In genomic region chr11:61694971-61695706, GRCh38 we compare ENCODE assay signal across 8 cellular contexts. TPM values are rescaled to one million over a fixed set of nuclear protein-coding genes. Genes with fewer than 3 reads are reported as not detected.
A peak's percentile ranks its signal among the peaks of the same experiment; 100 is the strongest.
DNase-seq lines count a peak whose midpoint lies in the region; ATAC-seq and TF ChIP-seq lines count a peak whose summit lies in the region.

No MANE protein-coding gene starts in this region.

- H3K27ac Mint-ChIP-seq in T-helper 17 cell (peak overlapping the region; percentile 97), glutamatergic neuron (ENCODE audit: unreplicated experiment) (no peak overlapping the region)

- H3K79me2 ChIP-seq in GM23248 (ENCODE audit: insufficient read depth) = no peaks in the 10 kb centered on the region

- peaks cover 4% of the 10 kb centered on the region for H3K9me3 Mint-ChIP-seq in glutamatergic neuron (ENCODE audit: unreplicated experiment)

- H3K9ac ChIP-seq in GM23248 = peak overlapping the region; percentile 72

- H3K9me2 ChIP-seq in GM23248 (ENCODE audit: insufficient read depth) = no peaks in the 10 kb centered on the region

- H3K27me3 Mint-ChIP-seq in T-helper 17 cell (no peaks in the 10 kb centered on the region), glutamatergic neuron (ENCODE audit: unreplicated experiment) (no peaks in the 10 kb centered on the region)

- no peaks in the 10 kb centered on the region for H4K20me1 ChIP-seq in GM23248 (ENCODE audit: insufficient read depth)

- peaks cover 14% of the 10 kb centered on the region for H3K4me1 ChIP-seq in GM23248 (ENCODE audit: insufficient read depth)

- H3K4me1 Mint-ChIP-seq in T-helper 17 cell (peaks cover 18% of the 10 kb centered on the region), glutamatergic neuron (ENCODE audit: low read depth, unreplicated experiment) (peaks cover 26% of the 10 kb centered on the region)

- H3K27me3 ChIP-seq in GM23248 (replicated peaks; ENCODE audit: insufficient read depth) = no peaks in the 10 kb centered on the region

- H3K4me3 Mint-ChIP-seq in T-helper 17 cell (peak overlapping the region; percentile 82), glutamatergic neuron (ENCODE audit: unreplicated experiment) (no peak overlapping the region)

- no peaks in the 10 kb centered on the region for H3K36me3 ChIP-seq in GM23248 (ENCODE audit: low read depth)

- WGBS in GM23248 (ENCODE audit: low coverage in 1 of 2, low lambda C conversion rate in 2 of 2, missing lambda C conversion rate in 2 of 2), 2 experiments = 41 to 44% methylated on average over 13 of the region's 13 CpGs

- no peaks in the 10 kb centered on the region for H3F3A ChIP-seq in GM23248 (ENCODE audit: insufficient read depth)

- ATAC-seq in T-helper 17 cell = no peak

- H3K4me2 ChIP-seq in GM23248 (ENCODE audit: unreplicated experiment) = peak overlapping the region; percentile 43

- H2AFZ ChIP-seq in GM23248 = peak overlapping the region; percentile 54

- peak overlapping the region; percentile 12; the same call in 1 of the 2 replicates for H3K4me3 ChIP-seq in GM23248

- in situ Hi-C loops in GM23248 (cut with MboI) = no loop called here

- TF ChIP-seq CTCF in glutamatergic neuron (IDR thresholded peaks at IDR 0.05; ENCODE audit: partially characterized antibody, unreplicated experiment) = no peak

- H3K36me3 Mint-ChIP-seq in T-helper 17 cell (ENCODE audit: low read depth) (no peaks in the 10 kb centered on the region), glutamatergic neuron (ENCODE audit: unreplicated experiment) (no peaks in the 10 kb centered on the region)

- DNase-seq in GM23248 (no peak), T-helper 17 cell (no peak), glutamatergic neuron (peak; percentile 17), renal cortical epithelial cell (ENCODE audit: low read depth) (peak; percentile 51), ecto neural progenitor cell (ENCODE audit: low spot score) (no peak), SKM-1 treated with dmso at 0.1 percent for 144 hours (lab: John Stamatoyannopoulos, UW; ENCODE audit: unreplicated experiment) (no peak), SIG-M5 treated with dmso at 0.1 percent for 504 hours (lab: John Stamatoyannopoulos, UW; ENCODE audit: unreplicated experiment) (no peak)
- DNase-seq in activated CD8-positive, alpha-beta memory T cell treated with anti-CD3 and anti-CD28 coated beads for 24 hours = no peak

- no peaks in the 10 kb centered on the region for H3K9me3 ChIP-seq in GM23248 (ENCODE audit: low read depth)
- no peaks in the 10 kb centered on the region for H3K9me3 ChIP-seq in T-helper 17 cell (ENCODE audit: control insufficient read depth, low read length, poor library complexity, severe bottlenecking)

- 0 out of 2 replicates have a peak overlapping the region, but pooled peaks have one; percentile 13 for H3K27ac ChIP-seq in GM23248

RNA-seq across cellular contexts. Expression of gene DAGLA, which starts 14.9 kb away (rescaled TPM):
- 1.3 and 2.3 TPM in 2 replicates for total RNA-seq in GM23248 (2014; rRNA removed; shearing (Covaris generic))
- 1.3 and 1.4 TPM in 2 replicates for polyA plus RNA-seq in GM23248 (2016; fragmentation: Nextera tagmentation; extraction: Ambion mirVana)
- total RNA-seq in T-helper 17 cell = 1 to 10 TPM; 1.3 to 2.1 TPM
- 9.6 TPM for total RNA-seq in glutamatergic neuron (ENCODE audit: unreplicated experiment)
- 1.7 and 6.8 TPM in 2 replicates for total RNA-seq in renal cortical epithelial cell

RNA-seq across cellular contexts. Expression of gene MYRF, which starts 57.3 kb away (rescaled TPM):
- not detected in 2 replicates for total RNA-seq in GM23248 (2014; rRNA removed; shearing (Covaris generic))
- 0.05 and 0.16 TPM in 2 replicates for polyA plus RNA-seq in GM23248 (2016; fragmentation: Nextera tagmentation; extraction: Ambion mirVana)
- total RNA-seq in T-helper 17 cell (1 to 10 TPM in 1 of 2 donors, under 1 TPM in 1; 0.47 to 1.5 TPM), glutamatergic neuron (ENCODE audit: unreplicated experiment) (0.29 TPM), renal cortical epithelial cell (4.2 and 20.0 TPM in 2 replicates)

Comparison
In these comparisons a context has a peak if more than half of its experiments do, and no peak if none do; other contexts are left out.
1. DNase-seq: peak in glutamatergic neuron (single experiment) and renal cortical epithelial cell (single experiment); none in GM23248 (single experiment), T-helper 17 cell (0 of 3), ecto neural progenitor cell (single experiment), activated CD8-positive, alpha-beta memory T cell treated with anti-CD3 and anti-CD28 coated beads for 24 hours (single experiment), SKM-1 treated with dmso at 0.1 percent for 144 hours (single experiment) and SIG-M5 treated with dmso at 0.1 percent for 504 hours (single experiment).